1 cellular context compared by ENCODE assay signal in the genomic region with DNA sequence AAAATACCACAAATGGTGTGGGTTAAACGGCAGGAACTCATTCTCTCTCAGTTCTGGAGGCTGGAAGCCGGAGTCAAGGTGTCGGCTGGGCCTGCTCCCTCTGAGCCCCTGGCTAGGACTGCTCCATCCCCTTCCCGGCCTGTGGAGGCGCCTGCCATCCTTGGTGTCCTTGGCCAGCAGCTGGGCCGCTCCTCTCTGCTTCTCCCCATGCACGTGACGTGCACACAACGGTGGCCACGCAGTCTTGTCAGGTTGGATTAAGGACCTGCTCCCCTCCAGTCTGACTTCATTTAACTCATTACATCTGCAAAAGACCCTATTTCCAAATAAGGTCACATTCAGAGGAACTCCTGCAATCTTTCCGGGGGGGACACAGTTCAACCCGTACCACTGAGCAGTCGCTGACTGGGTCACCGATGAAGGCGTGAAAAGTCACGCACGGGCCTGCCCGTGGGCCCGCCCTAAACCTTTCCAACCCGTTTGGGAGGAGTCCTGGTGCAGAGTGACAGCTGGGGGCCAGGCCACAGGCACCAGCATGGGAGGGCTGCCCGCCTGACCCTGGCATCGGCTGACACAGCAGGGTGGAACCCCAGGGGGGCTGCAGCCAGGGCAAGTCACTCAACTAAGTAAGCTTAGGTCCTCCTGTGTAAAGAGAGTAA.
TF ChIP-seq lines count a peak whose summit lies in the region.

No MANE protein-coding gene starts in this region.

TF ChIP-seq in HEK293T, 16 proteins besides CTCF, POLR2A, EP300 and RAD21 (continued from another document):
- no peak for TF ChIP-seq CTBP1 (IDR thresholded peaks at IDR 0.05; ENCODE audit: borderline replicate concordance)
